Comparison of ENCODE assay signal across 9 cellular contexts in the genomic region with DNA sequence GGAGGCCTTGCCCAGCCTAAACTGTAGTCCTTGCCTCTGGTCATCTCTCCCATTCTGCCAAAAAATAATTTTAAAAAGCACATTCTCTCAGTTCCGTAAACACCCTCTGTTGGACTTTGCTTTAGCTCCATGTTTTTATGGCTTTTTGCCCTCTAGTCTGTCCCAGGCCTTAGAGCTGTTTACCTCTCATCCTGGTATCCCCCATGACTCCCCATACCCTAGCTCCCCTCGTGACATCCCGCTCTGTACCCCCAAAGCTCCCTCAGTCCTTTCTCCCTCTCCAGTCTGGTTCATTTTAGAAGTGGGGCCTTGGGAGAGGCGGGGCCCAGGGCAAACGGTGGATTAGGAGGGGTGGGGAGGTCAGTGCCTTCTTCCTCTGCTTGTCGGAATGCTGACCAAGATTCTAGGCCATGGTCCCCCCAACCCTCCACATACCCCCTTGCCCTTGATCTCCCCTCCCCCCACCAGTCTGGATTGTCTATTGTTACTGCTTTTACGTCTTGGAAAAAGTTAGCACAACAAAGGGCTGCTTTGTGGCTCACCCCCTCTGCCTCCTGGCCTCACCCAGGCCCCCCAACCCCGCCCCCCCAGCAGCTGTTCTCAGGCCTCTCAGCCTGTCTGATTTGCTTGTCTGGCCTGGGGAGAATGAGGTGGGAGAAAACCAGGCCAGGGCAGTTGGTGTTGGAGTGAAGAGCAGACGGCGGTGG. TPM values are rescaled to one million over a fixed set of nuclear protein-coding genes. Genes with fewer than 3 reads are reported as not detected.
DNase-seq lines count a peak whose midpoint lies in the region; ATAC-seq and TF ChIP-seq lines count a peak whose summit lies in the region.
"Had no signal": no experiment of that assay in that cellular context is flagged by ENCODE, and none has a peak within 500 bp of the region (broad histone marks: within the 10 kb centered on the region; RNA-seq: fewer than 3 reads in every experiment).

No MANE protein-coding gene starts in this region.

- H3K4me3 ChIP-seq in fibroblast of villous mesenchyme (ENCODE audit: low read depth, low read length) = peak overlapping the region; percentile 85
- H3K4me3 ChIP-seq in parathyroid adenoma (ENCODE audit: low read depth, low read length) = no peak overlapping the region
- no peak overlapping the region for H3K4me3 ChIP-seq in PC-3 (ENCODE audit: low read length)

- H3K9ac ChIP-seq in parathyroid adenoma (no peak overlapping the region), PC-3 (ENCODE audit: low read length) (no peak overlapping the region)

- no peaks in the 10 kb centered on the region for H3F3A ChIP-seq in PC-3 (ENCODE audit: low read length, unreplicated experiment)

- intact Hi-C loops in CD14-positive monocyte (cut with micrococcal nuclease) = no loop called here
- intact Hi-C loops in PC-3 (cut with micrococcal nuclease) = no loop called here

- H3K4me1 ChIP-seq in parathyroid adenoma = peaks cover 40% of the 10 kb centered on the region
- no peaks in the 10 kb centered on the region; the same call in 1 of the 2 replicates for H3K4me1 ChIP-seq in PC-3 (ENCODE audit: insufficient read depth, low read length)

- H3K79me2 ChIP-seq in parathyroid adenoma (peaks cover 6% of the 10 kb centered on the region), PC-3 (ENCODE audit: low read length) (peaks cover 3% of the 10 kb centered on the region; the same call in 1 of the 2 replicates)

- BruUV-seq in PC-3 (replicated peaks; lab: Mats Ljungman, UMichigan) = no TSS peak

- H3K9me3 Mint-ChIP-seq in CD14-positive monocyte (peaks cover 0 to 1% (median 0%) of the 10 kb centered on the region in 7 donors), WTC11 (no peaks in the 10 kb centered on the region)

- H3K9me3 ChIP-seq in parathyroid adenoma (ENCODE audit: control insufficient read depth, low read length) = no peaks in the 10 kb centered on the region
- no peaks in the 10 kb centered on the region for H3K9me3 ChIP-seq in PC-3 (ENCODE audit: low read length)

- peaks cover 59% of the 10 kb centered on the region for H3K4me1 Mint-ChIP-seq in CD14-positive monocyte
- peaks cover 72% of the 10 kb centered on the region for H3K4me1 Mint-ChIP-seq in WTC11

- H3K27me3 ChIP-seq in parathyroid adenoma (ENCODE audit: control insufficient read depth, insufficient read depth, low read length) = no peaks in the 10 kb centered on the region
- no peaks in the 10 kb centered on the region for H3K27me3 ChIP-seq in PC-3 (ENCODE audit: low read length)

- peaks cover 56 to 75% of the 10 kb centered on the region in 2 donors for H3K36me3 Mint-ChIP-seq in CD14-positive monocyte
- H3K36me3 Mint-ChIP-seq in WTC11 = peaks cover 6% of the 10 kb centered on the region; the same call in 1 of the 2 replicates

- H3K27ac ChIP-seq in parathyroid adenoma (peak overlapping the region; percentile 86), PC-3 (ENCODE audit: low read length) (no peak overlapping the region)

- DNase-seq in CD14-positive monocyte (ENCODE audit: low spot score) (no peak), WTC11 (ENCODE audit: low spot score) (peak; percentile 32), fibroblast of villous mesenchyme (ENCODE audit: low read depth) (no peak), PC-3 (no peak), NCI-H1417 (lab: John Stamatoyannopoulos, UW) (no peak)
- DNase-seq in activated effector memory CD4-positive, alpha-beta T cell treated with Interleukin-2 at 50 U/mL for 16 hours = no peak

- CTCF ChIA-PET in WTC11 (lab: Charles Lee) = interaction anchor here (0.9 to 5.0 kb wide), 16 partner anchors 8 to 269 kb away, joined by 3 to 56 read pairs (median 7); partner anchors contain the start of genes RARA and WIPF2
- CTCF ChIA-PET in PC-3 (lab: Charles Lee) = no interaction called here

- ATAC-seq in WTC11 (no peak), GM21360 (IDR thresholded peaks at IDR 0.05; ENCODE audit: unreplicated experiment) (no peak), PC-3 (no peak)

- H2AFZ ChIP-seq in parathyroid adenoma (no peak overlapping the region), PC-3 (ENCODE audit: low read length) (no peak overlapping the region)

- H3K4me3 Mint-ChIP-seq in CD14-positive monocyte (peak overlapping the region; percentile 95 to 99), WTC11 (peak overlapping the region; percentile 76)

- H3K36me3 ChIP-seq in parathyroid adenoma (ENCODE audit: control insufficient read depth, insufficient read depth, low read length) (no peaks in the 10 kb centered on the region), PC-3 (ENCODE audit: low read depth, low read length) (no peaks in the 10 kb centered on the region)

- H3K27ac Mint-ChIP-seq in CD14-positive monocyte = peak overlapping the region in 1 of 7 donors; percentile 73
- peak overlapping the region; percentile 31 for H3K27ac Mint-ChIP-seq in WTC11

- peak overlapping the region; percentile 94 for H3K4me2 ChIP-seq in parathyroid adenoma (ENCODE audit: low read length)
- H3K4me2 ChIP-seq in PC-3 (ENCODE audit: low read length) = no peak overlapping the region

- H3K27me3 Mint-ChIP-seq in CD14-positive monocyte (ENCODE audit: low read depth in 3 of 3) (peaks cover 2 to 6% (median 4%) of the 10 kb centered on the region in 3 donors), WTC11 (ENCODE audit: low read depth) (peaks cover 53% of the 10 kb centered on the region)

- POLR2A ChIA-PET in WTC11 (lab: Charles Lee) (interaction anchor here (1.0 to 2.7 kb wide), 6 partner anchors 9 to 128 kb away, joined by 3 to 10 read pairs (median 8); partner anchors contain the start of gene RARA), PC-3 (lab: Charles Lee; ENCODE audit: unreplicated experiment) (no interaction called here)

- TF ChIP-seq CTCF in CD14-positive monocyte (IDR thresholded peaks at IDR 0.05) (no peak), WTC11 (IDR thresholded peaks at IDR 0.05) (no peak), fibroblast of villous mesenchyme (IDR thresholded peaks at IDR 0.05; ENCODE audit: insufficient read depth, low read depth, low read length) (no peak), parathyroid adenoma (IDR thresholded peaks at IDR 0.05) (no peak), PC-3 (conservative IDR thresholded peaks at IDR 0.05; ENCODE audit: low read depth, low read length) (no peak)

- no peaks in the 10 kb centered on the region for H3K9me2 ChIP-seq in PC-3 (replicated peaks; ENCODE audit: low read length)

- no peaks in the 10 kb centered on the region for H4K20me1 ChIP-seq in PC-3 (ENCODE audit: low read length)

TF ChIP-seq in WTC11, 78 proteins besides CTCF, POLR2A, EP300 and RAD21:
- TF ChIP-seq GRHL2 (CRISPR knock-in tag; IDR thresholded peaks at IDR 0.05; ENCODE audit: insufficient replicate concordance, severe bottlenecking) = no peak
- TF ChIP-seq FOXP4 (CRISPR knock-in tag; IDR thresholded peaks at IDR 0.05) = no peak
- no peak for TF ChIP-seq ZNF232 (CRISPR knock-in tag; IDR thresholded peaks at IDR 0.05)
- TF ChIP-seq RORB (CRISPR knock-in tag; IDR thresholded peaks at IDR 0.05) = no peak
- no peak for TF ChIP-seq TEAD1 (CRISPR knock-in tag; IDR thresholded peaks at IDR 0.05)
- no peak for TF ChIP-seq MLX (CRISPR knock-in tag; IDR thresholded peaks at IDR 0.05)

RNA-seq across cellular contexts. Expression of gene GJD3, which starts 18.3 kb away (rescaled TPM):
- not detected for polyA plus RNA-seq in CD14-positive monocyte
- total RNA-seq in WTC11 (2021) (1.4 to 2.3 TPM (median 2.0 TPM) in 3 replicates), fibroblast of villous mesenchyme (2.2 and 2.9 TPM in 2 replicates), PC-3 (2014; rRNA removed) (not detected in 2 replicates)
- total RNA-seq: RPMI7951 had no signal

RNA-seq across cellular contexts. Expression of gene RARA, which starts 37.2 kb away (rescaled TPM):
- 10 to 100 TPM; 14.9 to 29.4 TPM for polyA plus RNA-seq in CD14-positive monocyte
- 14.3 to 20.7 TPM (median 15.8 TPM) in 3 replicates for total RNA-seq in WTC11 (2021)
- total RNA-seq in fibroblast of villous mesenchyme = 20.3 and 23.5 TPM in 2 replicates
- total RNA-seq in PC-3 (2014; rRNA removed) = 19.6 and 23.8 TPM in 2 replicates

RNA-seq across cellular contexts. Expression of gene CDC6, which starts 58.5 kb away (rescaled TPM):
- under 1 TPM in 1 of 2 donors, not detected in 1; 0.11 TPM for polyA plus RNA-seq in CD14-positive monocyte
- total RNA-seq in WTC11 (2021) (85.9 to 125 TPM (median 87.9 TPM) in 3 replicates), fibroblast of villous mesenchyme (19.0 and 28.5 TPM in 2 replicates), PC-3 (2014; rRNA removed) (48.9 and 58.3 TPM in 2 replicates)
